Comparison of ENCODE assay signal across 8 cellular contexts in genomic region chr19:13093407-13094284, GRCh38. TPM values are rescaled to one million over a fixed set of nuclear protein-coding genes. Genes with fewer than 3 reads are reported as not detected.
DNase-seq lines count a peak whose midpoint lies in the region; ATAC-seq, FAIRE-seq and TF ChIP-seq lines count a peak whose summit lies in the region.

No MANE protein-coding gene starts in this region.

- H3K36me3 ChIP-seq in MG63 (peaks cover 82% of the 10 kb centered on the region), SJCRH30 (peaks cover 3% of the 10 kb centered on the region; the same call in 1 of the 2 replicates), osteoblast (ENCODE audit: insufficient read depth, low read length) (peaks cover 20% of the 10 kb centered on the region), testis (ENCODE audit: low read depth, missing control alignments) (no peaks in the 10 kb centered on the region)

- TF ChIP-seq POLR2A in testis (IDR thresholded peaks at IDR 0.05) = no peak

- TF ChIP-seq CTCF in osteoblast (IDR thresholded peaks at IDR 0.05; ENCODE audit: extremely low read depth, low read depth, low read length) (peak; percentile 88), testis (IDR thresholded peaks at IDR 0.05) (peak; percentile 96 to 99 (median 97))

- H3K4me1 ChIP-seq in SJCRH30 (peaks cover 14% of the 10 kb centered on the region), osteoblast (ENCODE audit: insufficient read depth, low read length) (peaks cover 28% of the 10 kb centered on the region), testis (peaks cover 41% of the 10 kb centered on the region)

- H3K9me3 ChIP-seq in MG63 (no peaks in the 10 kb centered on the region), SJCRH30 (replicated peaks) (no peaks in the 10 kb centered on the region), osteoblast (ENCODE audit: low read depth, low read length) (no peaks in the 10 kb centered on the region), testis (no peaks in the 10 kb centered on the region)

- WGBS in testis, 2 donors = 33 to 43% methylated on average over 7 to 11 of the region's 12 CpGs

- intact Hi-C loops in testis (cut with DNase I; ENCODE audit: low total_unique reads) = loop anchor here (2.0 kb wide), 1 partner anchor 109 kb away; no protein-coding TSS in a partner anchor

- H3K27me3 ChIP-seq in MG63 (no peaks in the 10 kb centered on the region), SJCRH30 (no peaks in the 10 kb centered on the region), osteoblast (ENCODE audit: insufficient read depth, low read length) (no peaks in the 10 kb centered on the region), testis (no peaks in the 10 kb centered on the region)

- peaks cover 17% of the 10 kb centered on the region for H4K20me1 ChIP-seq in osteoblast (ENCODE audit: insufficient read depth, low read length)

- H2AFZ ChIP-seq in osteoblast (ENCODE audit: low read length) = no peak overlapping the region

- H3K79me2 ChIP-seq in osteoblast (ENCODE audit: insufficient read depth, low read length) = no peaks in the 10 kb centered on the region

- H3K4me2 ChIP-seq in osteoblast (ENCODE audit: insufficient read depth, low read length) = no peak overlapping the region

- DNase-seq in GM03348 (ENCODE audit: low spot score) = peak; percentile 92
- peak; percentile 76 for DNase-seq in MG63
- peak; percentile 87 to 97 for DNase-seq in SJCRH30
- DNase-seq in activated naive CD4-positive, alpha-beta T cell (lab: John Stamatoyannopoulos, UW) = peak; percentile 44 to 76 (median 67)
- peak; percentile 93 to 94 for DNase-seq in frontal cortex (ENCODE audit: low spot score in 2 of 2)
- DNase-seq in osteoblast (ENCODE audit: insufficient read length, low spot score, missing footprints) = peak; percentile 99
- DNase-seq in testis = peak; percentile 82

- FAIRE-seq in frontal cortex (lab: Jason Lieb, UNC) = no peak

- H3K4me3 ChIP-seq in MG63 = no peak overlapping the region
- H3K4me3 ChIP-seq in SJCRH30 = no peak overlapping the region
- H3K4me3 ChIP-seq in osteoblast (ENCODE audit: insufficient read depth, low read length) = no peak overlapping the region
- H3K4me3 ChIP-seq in testis = no peak overlapping the region

- ATAC-seq in GM19328 (IDR thresholded peaks at IDR 0.05; ENCODE audit: unreplicated experiment) = no peak

- H3K27ac ChIP-seq in SJCRH30 (no peak overlapping the region), osteoblast (ENCODE audit: low read depth, low read length) (peak overlapping the region; percentile 48), testis (peak overlapping the region in 1 of 2 donors; percentile 80)

RNA-seq across cellular contexts. Expression of gene LYL1, which starts 9.0 kb away (rescaled TPM):
- not detected in 2 replicates for total RNA-seq in MG63 (2014; rRNA removed; shearing (Covaris generic); ENCODE audit: low replicate concordance)
- total RNA-seq in SJCRH30 (2014; rRNA removed; shearing (Covaris generic)) = 0.08 TPM in 1 of 2 replicates, not detected in the other
- total RNA-seq in frontal cortex = 2.9 TPM
- 0.29 and 0.36 TPM in 2 replicates for total RNA-seq in osteoblast
- total RNA-seq in testis = 10 to 100 TPM; 15.9 to 35.8 TPM
- 21.9 TPM for polyA plus RNA-seq in testis (ENCODE audit: insufficient read depth, low read depth, low replicate concordance)

RNA-seq across cellular contexts. Expression of gene TRMT1, which starts 22.9 kb away (rescaled TPM):
- 127 and 172 TPM in 2 replicates for total RNA-seq in MG63 (2014; rRNA removed; shearing (Covaris generic); ENCODE audit: low replicate concordance)
- 54.1 and 59.0 TPM in 2 replicates for total RNA-seq in SJCRH30 (2014; rRNA removed; shearing (Covaris generic))
- total RNA-seq in frontal cortex (17.9 TPM), osteoblast (18.6 and 29.7 TPM in 2 replicates), testis (10 to 100 TPM; 44.8 to 50.0 TPM)
- polyA plus RNA-seq in testis (ENCODE audit: insufficient read depth, low read depth, low replicate concordance) = 35.9 TPM

RNA-seq across cellular contexts. Expression of gene NACC1, which starts 24.4 kb away (rescaled TPM):
- 44.6 and 96.4 TPM in 2 replicates for total RNA-seq in MG63 (2014; rRNA removed; shearing (Covaris generic); ENCODE audit: low replicate concordance)
- 103 and 105 TPM in 2 replicates for total RNA-seq in SJCRH30 (2014; rRNA removed; shearing (Covaris generic))
- 16.3 TPM for total RNA-seq in frontal cortex
- total RNA-seq in osteoblast = 53.9 and 62.5 TPM in 2 replicates
- total RNA-seq in testis = 100 to 1,000 TPM in 1 of 2 donors, 10 to 100 TPM in 1; 75.9 to 102 TPM
- polyA plus RNA-seq in testis (ENCODE audit: insufficient read depth, low read depth, low replicate concordance) = 38.2 TPM

RNA-seq across cellular contexts. Expression of gene STX10, which starts 56.5 kb away (rescaled TPM):
- 281 and 371 TPM in 2 replicates for total RNA-seq in MG63 (2014; rRNA removed; shearing (Covaris generic); ENCODE audit: low replicate concordance)
- 58.5 and 70.7 TPM in 2 replicates for total RNA-seq in SJCRH30 (2014; rRNA removed; shearing (Covaris generic))
- total RNA-seq in frontal cortex (18.3 TPM), osteoblast (78.4 and 81.1 TPM in 2 replicates), testis (10 to 100 TPM; 27.2 to 37.6 TPM)
- polyA plus RNA-seq in testis (ENCODE audit: insufficient read depth, low read depth, low replicate concordance) = 18.1 TPM

RNA-seq across cellular contexts. Expression of gene IER2, which starts 56.6 kb away (rescaled TPM):
- total RNA-seq in MG63 (2014; rRNA removed; shearing (Covaris generic); ENCODE audit: low replicate concordance) = 39.0 and 80.1 TPM in 2 replicates
- 30.2 and 31.7 TPM in 2 replicates for total RNA-seq in SJCRH30 (2014; rRNA removed; shearing (Covaris generic))
- total RNA-seq in frontal cortex (9.0 TPM), osteoblast (14.8 and 15.9 TPM in 2 replicates), testis (10 to 100 TPM; 18.1 to 29.4 TPM)
- 23.3 TPM for polyA plus RNA-seq in testis (ENCODE audit: insufficient read depth, low read depth, low replicate concordance)
